ENCODE assay signal across 1 cellular context in genomic region chr18:25113081-25113480, GRCh38.
TF ChIP-seq lines count a peak whose summit lies in the region.

No MANE protein-coding gene starts in this region.

TF ChIP-seq in HepG2, 621 proteins besides CTCF, POLR2A, EP300 and RAD21 (continued from another document):
- no peak for TF ChIP-seq ZBTB37 (CRISPR knock-in tag; IDR thresholded peaks at IDR 0.05)
- TF ChIP-seq ZNF253 (CRISPR knock-in tag; IDR thresholded peaks at IDR 0.05; ENCODE audit: borderline replicate concordance), result no peak
- no peak for TF ChIP-seq ATF1 (CRISPR knock-in tag; IDR thresholded peaks at IDR 0.05)
- TF ChIP-seq GATA4 (IDR thresholded peaks at IDR 0.05; ENCODE audit: borderline replicate concordance, low read depth), result no peak
- TF ChIP-seq ZNF276 (CRISPR knock-in tag; IDR thresholded peaks at IDR 0.05; ENCODE audit: low read depth), result no peak
- TF ChIP-seq RNF2 (conservative IDR thresholded peaks at IDR 0.05; ENCODE audit: low read depth), result no peak
- TF ChIP-seq REXO4 (CRISPR knock-in tag; IDR thresholded peaks at IDR 0.05; ENCODE audit: borderline replicate concordance), result no peak
- TF ChIP-seq GTF3A (CRISPR knock-in tag; conservative IDR thresholded peaks at IDR 0.05), result no peak
- no peak for TF ChIP-seq ZNF136 (CRISPR knock-in tag; IDR thresholded peaks at IDR 0.05; ENCODE audit: low read depth)
- no peak for TF ChIP-seq ZBTB10 (CRISPR knock-in tag; IDR thresholded peaks at IDR 0.05; ENCODE audit: borderline replicate concordance)
